Comparison of ENCODE assay signal across 1 cellular context in genomic region chr19:40379446-40380198, GRCh38.
TF ChIP-seq lines count a peak whose summit lies in the region.

No MANE protein-coding gene starts in this region.

TF ChIP-seq in K562, 482 proteins besides CTCF, POLR2A, EP300 and RAD21:
- TF ChIP-seq NKRF (IDR thresholded peaks at IDR 0.05; ENCODE audit: borderline replicate concordance): no peak
- TF ChIP-seq E2F1 (CRISPR knock-in tag; IDR thresholded peaks at IDR 0.05): no peak
- TF ChIP-seq ZNF121 (CRISPR knock-in tag; conservative IDR thresholded peaks at IDR 0.05): peak; percentile 69
- no peak for TF ChIP-seq TAF15 (IDR thresholded peaks at IDR 0.05; ENCODE audit: low read depth, low read length)
- no peak for TF ChIP-seq MGA (IDR thresholded peaks at IDR 0.05)
- no peak for TF ChIP-seq BRD9 (IDR thresholded peaks at IDR 0.05; ENCODE audit: low read depth, partially characterized antibody)
- peak; percentile 45; the same call in 1 of the 2 replicates for TF ChIP-seq POLR2G (IDR thresholded peaks at IDR 0.05; ENCODE audit: low read depth, low read length)
- no peak for TF ChIP-seq SMAD3 (CRISPR knock-in tag; conservative IDR thresholded peaks at IDR 0.05)
- TF ChIP-seq NCOA4 (IDR thresholded peaks at IDR 0.05; ENCODE audit: partially characterized antibody): no peak
- no peak for TF ChIP-seq ZNF347 (CRISPR knock-in tag; IDR thresholded peaks at IDR 0.05; ENCODE audit: low read depth)
- no peak for TF ChIP-seq NFYB (IDR thresholded peaks at IDR 0.05; ENCODE audit: extremely low read depth, insufficient read length)
- TF ChIP-seq RBFOX2 (IDR thresholded peaks at IDR 0.05; ENCODE audit: low read depth, low read length): 0 out of 2 replicates have a peak, but pooled peaks have one; percentile 21
- no peak for TF ChIP-seq E2F5 (CRISPR knock-in tag; IDR thresholded peaks at IDR 0.05)
- TF ChIP-seq HLTF (IDR thresholded peaks at IDR 0.05): no peak
- TF ChIP-seq ZNF184 (CRISPR knock-in tag; IDR thresholded peaks at IDR 0.05): no peak
- 0 out of 2 replicates have a peak, but pooled peaks have one; percentile 14 for TF ChIP-seq MAX (CRISPR knock-in tag; IDR thresholded peaks at IDR 0.05)
- no peak for TF ChIP-seq PRPF4 (IDR thresholded peaks at IDR 0.05; ENCODE audit: insufficient read depth, low read depth, low read length, poor library complexity, severe bottlenecking)
- TF ChIP-seq ZSCAN29 (IDR thresholded peaks at IDR 0.05): no peak
- TF ChIP-seq RNF219 (CRISPR knock-in tag; IDR thresholded peaks at IDR 0.05): no peak
- no peak for TF ChIP-seq CREBBP (IDR thresholded peaks at IDR 0.05; ENCODE audit: low read depth, low read length)
- TF ChIP-seq CBFA2T2 (conservative IDR thresholded peaks at IDR 0.05): no peak
- TF ChIP-seq HNRNPLL (IDR thresholded peaks at IDR 0.05; ENCODE audit: low read depth, low read length, poor library complexity, severe bottlenecking): no peak
- no peak for TF ChIP-seq RBM14 (IDR thresholded peaks at IDR 0.05; ENCODE audit: borderline replicate concordance, insufficient read depth, low read depth, low read length)
- no peak for TF ChIP-seq ZNF668 (CRISPR knock-in tag; IDR thresholded peaks at IDR 0.05)
- TF ChIP-seq MCM3 (IDR thresholded peaks at IDR 0.05): no peak
- TF ChIP-seq PTRF (tag; IDR thresholded peaks at IDR 0.05): no peak
